1 cellular context compared by ENCODE assay signal in genomic region chr15:83206387-83206970, GRCh38.
TF ChIP-seq lines count a peak whose summit lies in the region.

No MANE protein-coding gene starts in this region.

TF ChIP-seq in HEK293, 187 proteins besides CTCF, POLR2A, EP300 and RAD21 (continued from another document):
- TF ChIP-seq TSHZ1 (tag by site-specific recombination; IDR thresholded peaks at IDR 0.05; ENCODE audit: borderline replicate concordance) (no peak), HOXA7 (CRISPR knock-in tag; IDR thresholded peaks at IDR 0.05; ENCODE audit: borderline replicate concordance) (no peak), ZNF398 (tag by site-specific recombination; IDR thresholded peaks at IDR 0.05) (no peak), ZNF311 (tag by site-specific recombination; IDR thresholded peaks at IDR 0.05; ENCODE audit: borderline replicate concordance) (no peak), ZFP3 (tag by site-specific recombination; IDR thresholded peaks at IDR 0.05; ENCODE audit: low read depth) (no peak), ZNF280C (tag by site-specific recombination; IDR thresholded peaks at IDR 0.05) (no peak), ZNF302 (tag by site-specific recombination; IDR thresholded peaks at IDR 0.05; ENCODE audit: low read depth) (no peak), ZNF19 (tag by site-specific recombination; IDR thresholded peaks at IDR 0.05; ENCODE audit: low read depth) (no peak), ZNF433 (tag by site-specific recombination; IDR thresholded peaks at IDR 0.05; ENCODE audit: low read depth) (no peak), OVOL3 (tag by site-specific recombination; IDR thresholded peaks at IDR 0.05) (no peak), BCL11B (tag by site-specific recombination; IDR thresholded peaks at IDR 0.05; ENCODE audit: low read depth) (no peak)
